ENCODE assay signal across 8 cellular contexts in the genomic region with DNA sequence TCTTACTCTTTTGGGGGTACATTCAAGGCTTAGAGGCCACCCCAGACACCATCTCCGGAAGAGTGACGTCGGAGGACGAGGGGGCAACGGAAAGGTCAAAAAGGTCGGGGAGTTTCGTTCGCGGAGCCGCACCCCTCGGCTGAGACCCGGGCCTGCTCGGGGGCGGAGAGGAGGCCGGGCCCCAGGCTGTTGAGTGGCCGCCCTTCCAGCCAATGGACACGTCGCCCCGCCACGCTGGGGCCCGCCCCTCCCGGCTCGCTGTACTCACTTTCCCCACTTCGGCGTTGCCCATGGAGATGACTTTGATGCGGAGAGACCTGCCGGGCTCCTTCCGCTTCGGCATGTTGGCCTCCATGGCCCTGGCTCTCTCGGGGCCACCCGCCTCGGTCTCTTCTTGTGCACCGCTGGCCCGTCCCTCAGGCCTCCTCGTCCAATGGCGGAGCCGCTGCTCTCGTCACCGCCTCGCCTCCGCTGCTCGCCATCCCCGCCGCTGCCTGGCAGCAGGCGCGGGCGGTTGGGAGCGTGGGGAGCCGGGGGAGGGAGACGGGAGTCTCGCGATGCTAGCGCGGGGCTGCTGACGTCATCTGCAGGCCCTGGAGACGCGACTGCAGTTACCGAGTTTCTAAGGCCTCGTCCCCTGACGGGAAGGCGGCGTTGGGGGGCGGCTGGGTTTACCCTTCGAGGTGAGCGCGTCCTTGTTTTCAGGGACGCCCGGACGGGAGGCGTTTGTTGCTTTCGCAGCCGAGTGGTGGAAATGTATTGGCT. TPM values are rescaled to one million over a fixed set of nuclear protein-coding genes. Genes with fewer than 3 reads are reported as not detected.
DNase-seq lines count a peak whose midpoint lies in the region; ATAC-seq and TF ChIP-seq lines count a peak whose summit lies in the region.

A gene (minus strand): TSS at position 406 of the 765 bp plus-strand sequence. CDS start 51 bp downstream, at position 355.

- intact Hi-C loops in breast epithelium (cut with DNase I; ENCODE audit: low total_unique reads): loop anchor here (5.0 kb wide), 1 partner anchor 1066 kb away; no protein-coding TSS in a partner anchor

- peak; percentile 90 for ATAC-seq in GM18873 (IDR thresholded peaks at IDR 0.05; ENCODE audit: low FRiP score, unreplicated experiment)
- ATAC-seq in HG03135 (IDR thresholded peaks at IDR 0.05; ENCODE audit: unreplicated experiment): peak; percentile 92

- POLR2A ChIA-PET in AG04449 (lab: Yijun Ruan, JAX): no interaction called here

- H3K4me1 ChIP-seq in breast epithelium (no peaks in the 10 kb centered on the region), skeletal muscle tissue (ENCODE audit: control insufficient read depth in 3 of 3, insufficient read depth in 3 of 3, low read length in 3 of 3) (peaks cover 0 to 24% (median 12%) of the 10 kb centered on the region in 3 donors)

- H3K36me3 ChIP-seq in breast epithelium (no peaks in the 10 kb centered on the region), skeletal muscle tissue (ENCODE audit: control insufficient read depth in 3 of 3, insufficient read depth in 3 of 3, low read length in 3 of 3) (peaks cover 1 to 5% (median 2%) of the 10 kb centered on the region in 3 donors)

- CTCF ChIA-PET in AG04449 (lab: Yijun Ruan, JAX): interaction anchor here (1.0 to 16.1 kb wide), 7 partner anchors 28 to 562 kb away, joined by 3 to 650 read pairs (median 9); no protein-coding TSS in a partner anchor

- DNase-seq in AG04449 (ENCODE audit: low read depth, low spot score) (peak; percentile 87), NCI-H2196 (lab: John Stamatoyannopoulos, UW; ENCODE audit: unreplicated experiment) (peak; percentile 98), breast epithelium (ENCODE audit: low spot score in 2 of 2) (peak; percentile 97 to 98)

- peak within 1 kb of the TSS; percentile 99 to 100 (median 100) for H3K9ac ChIP-seq in skeletal muscle tissue (ENCODE audit: low read depth in 1 of 3, low read length in 3 of 3)

- no peak for TF ChIP-seq CTCF in AG04449 (IDR thresholded peaks at IDR 0.05; ENCODE audit: insufficient read depth, low read length, missing control alignments)
- no peak for TF ChIP-seq CTCF in VCaP (conservative IDR thresholded peaks at IDR 0.05)
- TF ChIP-seq CTCF in breast epithelium (IDR thresholded peaks at IDR 0.05): peak in 1 of 3 donors; percentile 29

- H3K27ac ChIP-seq in VCaP (peak within 1 kb of the TSS; percentile 97), breast epithelium (peak within 1 kb of the TSS; percentile 98 to 99), skeletal muscle tissue (ENCODE audit: low read depth, low read length) (peak within 1 kb of the TSS; percentile 100)

- H3K9me3 ChIP-seq in breast epithelium (no peaks in the 10 kb centered on the region), iPS-18c (ENCODE audit: control insufficient read depth, insufficient read depth, low read length) (no peaks in the 10 kb centered on the region), skeletal muscle tissue (ENCODE audit: control insufficient read depth in 3 of 3, low read length in 3 of 3) (no peaks in the 10 kb centered on the region)

- H3K4me3 ChIP-seq in AG04449 (ENCODE audit: low read depth, low read length): peak within 1 kb of the TSS; percentile 89
- H3K4me3 ChIP-seq in breast epithelium: peak within 1 kb of the TSS; percentile 65 to 80 (median 78)
- peak within 1 kb of the TSS; percentile 97 for H3K4me3 ChIP-seq in iPS-18c (ENCODE audit: insufficient read depth, low read depth, low read length)
- peak within 1 kb of the TSS; percentile 84 to 94 (median 91) for H3K4me3 ChIP-seq in skeletal muscle tissue (ENCODE audit: low read length in 3 of 3)

- H3K27me3 ChIP-seq in breast epithelium (no peaks in the 10 kb centered on the region), skeletal muscle tissue (ENCODE audit: control insufficient read depth in 3 of 3, insufficient read depth in 3 of 3, low read length in 3 of 3) (no peaks in the 10 kb centered on the region)

- peak; percentile 97 for TF ChIP-seq POLR2A in breast epithelium (IDR thresholded peaks at IDR 0.05)

RNA-seq across cellular contexts. Expression of the gene that starts here (rescaled TPM):
- total RNA-seq in breast epithelium (10 to 100 TPM in 2 of 3 donors, 1 to 10 TPM in 1; 5.1 to 12.6 (median 10.8) TPM), skeletal muscle tissue (8.4 TPM)

Comparison
In these comparisons a context has a peak if more than half of its experiments do, and no peak if none do; other contexts are left out.
1. Peak in every context shown above with its lines: DNase-seq, ATAC-seq, H3K4me3 ChIP-seq and H3K27ac ChIP-seq.